Comparison of ENCODE assay signal across 8 cellular contexts in genomic region chr3:14431928-14432834, GRCh38. TPM values are rescaled to one million over a fixed set of nuclear protein-coding genes. Genes with fewer than 3 reads are reported as not detected.
DNase-seq lines count a peak whose midpoint lies in the region; ATAC-seq and TF ChIP-seq lines count a peak whose summit lies in the region.

No MANE protein-coding gene starts in this region.

- DNase-seq in AG10803 (ENCODE audit: low read depth) = peak; percentile 79
- DNase-seq in Peyer's patch = peak; percentile 87 to 98 (median 96)
- DNase-seq in activated T-helper 1 cell treated with Interleukin-2 at 50 U/mL for 16 hours (ENCODE audit: low read depth) = peak; percentile 89
- peak; percentile 76 for DNase-seq in fibroblast of pulmonary artery (ENCODE audit: low read depth)
- DNase-seq in nucleus accumbens (lab: John Stamatoyannopoulos, UW) = peak in 54 of 56 donors; percentile 25 to 93 (median 76)

- no peaks in the 10 kb centered on the region for H3K9me3 ChIP-seq in Peyer's patch

- H3K27ac ChIP-seq in Peyer's patch = peak overlapping the region; percentile 72 to 91 (median 86)
- peak overlapping the region; percentile 66 for H3K27ac ChIP-seq in temporal lobe (ENCODE audit: low read depth, low read length)

- no peaks in the 10 kb centered on the region for H3K27me3 ChIP-seq in Peyer's patch

- TF ChIP-seq CTCF in AG10803 (conservative IDR thresholded peaks at IDR 0.05; ENCODE audit: low read length) (no peak), Peyer's patch (IDR thresholded peaks at IDR 0.05) (peak in 1 of 6 experiments; percentile 5), fibroblast of pulmonary artery (IDR thresholded peaks at IDR 0.05; ENCODE audit: low read length, missing control alignments) (no peak)

- peak; percentile 82 for ATAC-seq in GM19035 (IDR thresholded peaks at IDR 0.05; ENCODE audit: unreplicated experiment)
- ATAC-seq in HG03159 (IDR thresholded peaks at IDR 0.05; ENCODE audit: unreplicated experiment) = peak; percentile 79

- peak in 1 of 2 donors; percentile 33 for TF ChIP-seq POLR2A in Peyer's patch (IDR thresholded peaks at IDR 0.05)

- H3K4me1 ChIP-seq in Peyer's patch = peaks cover 21 to 100% (median 47%) of the 10 kb centered on the region in 4 donors

- H3K36me3 ChIP-seq in Peyer's patch = no peaks in the 10 kb centered on the region

- H3K4me3 ChIP-seq in AG10803 (ENCODE audit: low read length) = no peak overlapping the region
- peak overlapping the region in 2 of 4 donors; percentile 4 to 19 for H3K4me3 ChIP-seq in Peyer's patch
- H3K4me3 ChIP-seq in fibroblast of pulmonary artery (replicated peaks; ENCODE audit: low read depth, low read length) = no peak overlapping the region

RNA-seq across cellular contexts. Expression of gene SLC6A6, which starts 29.8 kb away (rescaled TPM):
- total RNA-seq in Peyer's patch (100 to 1,000 TPM in 3 of 4 donors, 10 to 100 TPM in 1; 61.1 to 190 (median 150) TPM), temporal lobe (12.5 TPM)
